Comparison of ENCODE assay signal across 8 cellular contexts in the genomic region with DNA sequence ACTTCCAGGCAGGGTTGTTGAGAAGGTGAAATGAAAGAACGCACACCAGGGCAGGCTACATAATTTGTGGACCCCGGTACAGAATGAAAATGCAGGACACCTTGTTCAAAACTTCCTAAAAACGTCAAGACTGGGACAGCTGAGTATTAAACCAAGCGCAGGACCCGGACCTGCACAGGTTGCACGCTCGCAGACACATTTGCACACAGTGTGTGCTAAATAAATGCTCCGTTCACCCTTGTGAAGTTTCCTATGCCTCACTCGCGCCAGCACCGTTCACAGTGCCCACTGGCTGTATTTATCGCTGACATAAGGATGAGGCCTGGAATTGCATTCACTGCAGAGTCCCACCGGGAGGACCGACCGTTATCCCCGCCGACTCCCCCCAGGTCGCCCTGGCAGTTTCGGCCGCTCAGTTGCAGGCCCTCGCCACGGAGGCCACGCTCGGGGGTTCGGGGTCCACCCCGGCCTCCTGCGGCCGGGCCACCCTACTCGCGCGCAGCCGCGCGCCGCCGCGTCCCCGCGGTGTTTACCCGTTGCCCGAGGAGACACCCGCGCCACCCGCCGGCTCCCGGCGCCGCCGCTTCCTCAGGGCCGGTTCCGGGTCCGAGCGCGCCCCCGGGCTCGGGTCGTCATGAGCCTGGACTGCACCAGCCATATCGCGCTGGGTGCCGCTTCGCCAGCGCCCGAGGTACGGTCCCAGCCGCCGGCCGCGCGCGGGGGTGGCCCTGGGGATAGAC. TPM values are rescaled to one million over a fixed set of nuclear protein-coding genes. Genes with fewer than 3 reads are reported as not detected.
DNase-seq lines count a peak whose midpoint lies in the region; ATAC-seq and TF ChIP-seq lines count a peak whose summit lies in the region.

A gene with protein sequence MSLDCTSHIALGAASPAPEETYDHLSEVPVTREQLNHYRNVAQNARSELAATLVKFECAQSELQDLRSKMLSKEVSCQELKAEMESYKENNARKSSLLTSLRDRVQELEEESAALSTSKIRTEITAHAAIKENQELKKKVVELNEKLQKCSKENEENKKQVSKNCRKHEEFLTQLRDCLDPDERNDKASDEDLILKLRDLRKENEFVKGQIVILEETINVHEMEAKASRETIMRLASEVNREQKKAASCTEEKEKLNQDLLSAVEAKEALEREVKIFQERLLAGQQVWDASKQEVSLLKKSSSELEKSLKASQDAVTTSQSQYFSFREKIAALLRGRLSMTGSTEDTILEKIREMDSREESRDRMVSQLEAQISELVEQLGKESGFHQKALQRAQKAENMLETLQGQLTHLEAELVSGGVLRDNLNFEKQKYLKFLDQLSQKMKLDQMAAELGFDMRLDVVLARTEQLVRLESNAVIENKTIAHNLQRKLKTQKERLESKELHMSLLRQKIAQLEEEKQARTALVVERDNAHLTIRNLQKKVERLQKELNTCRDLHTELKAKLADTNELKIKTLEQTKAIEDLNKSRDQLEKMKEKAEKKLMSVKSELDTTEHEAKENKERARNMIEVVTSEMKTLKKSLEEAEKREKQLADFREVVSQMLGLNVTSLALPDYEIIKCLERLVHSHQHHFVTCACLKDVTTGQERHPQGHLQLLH (plus strand): TSS at position 523 of the 740 bp plus-strand sequence. CDS start 112 bp downstream, at position 635.

- H3K27me3 Mint-ChIP-seq in activated T-cell treated with anti-CD3 and anti-CD28 coated beads, Interleukin-2, amount 50 U/mL, for 24 hours: peaks cover 56% of the 10 kb centered on the region

- H3K27ac ChIP-seq in PC-9: no peak within 1 kb of the TSS
- H3K27ac ChIP-seq in right lobe of liver: peak within 1 kb of the TSS in 2 of 3 donors; percentile 51 to 72
- peak within 1 kb of the TSS; percentile 84 for H3K27ac ChIP-seq in subcutaneous abdominal adipose tissue (ENCODE audit: low read depth, low read length)

- CTCF ChIA-PET in PC-9 (lab: Charles Lee): no interaction called here

- no peaks in the 10 kb centered on the region for H3K36me3 Mint-ChIP-seq in activated T-cell treated with anti-CD3 and anti-CD28 coated beads, Interleukin-2, amount 50 U/mL, for 24 hours (ENCODE audit: low read depth)

- BruUV-seq in PC-9 (replicated peaks; lab: Mats Ljungman, UMichigan): no TSS peak

- no peaks in the 10 kb centered on the region for H3K9me3 Mint-ChIP-seq in activated T-cell treated with anti-CD3 and anti-CD28 coated beads, Interleukin-2, amount 50 U/mL, for 24 hours

- peak; percentile 36 for DNase-seq in activated T-cell treated with anti-CD3 and anti-CD28 coated beads, Interleukin-2, amount 50 U/mL, for 24 hours
- DNase-seq in activated T-cell treated with anti-CD3 and anti-CD28 coated beads for 4 hours: no peak
- peak in 1 of 2 experiments; percentile 32 for DNase-seq in PC-9
- peak; percentile 82 for DNase-seq in ecto neural progenitor cell (ENCODE audit: low spot score)
- peak; percentile 58 to 73 (median 69) for DNase-seq in right lobe of liver

- intact Hi-C loops in PC-9 (cut with micrococcal nuclease; ENCODE audit: unreplicated experiment): no loop called here
- intact Hi-C loops in right lobe of liver (cut with DNase I): no loop called here

- no peak for TF ChIP-seq POLR2A in right lobe of liver (IDR thresholded peaks at IDR 0.05)

- H3K79me2 ChIP-seq in PC-9 (ENCODE audit: low read depth): no peaks in the 10 kb centered on the region

- 25% methylated on average over 5 of the region's 70 CpGs for WGBS in right lobe of liver (ENCODE audit: insufficient coverage, low coverage, low lambda C conversion rate, missing lambda C conversion rate)

- H2AFZ ChIP-seq in PC-9: peak within 1 kb of the TSS; percentile 92

- H3K4me3 ChIP-seq in PC-9: peak within 1 kb of the TSS; percentile 80
- H3K4me3 ChIP-seq in right lobe of liver: peak within 1 kb of the TSS; percentile 71 to 83 (median 76)
- peak within 1 kb of the TSS; percentile 73 to 91 (median 81) for H3K4me3 ChIP-seq in subcutaneous abdominal adipose tissue (ENCODE audit: low read depth in 1 of 5, low read length in 5 of 5)

- H3K4me1 ChIP-seq in PC-9 (replicated peaks; ENCODE audit: insufficient read depth) (peaks cover 6% of the 10 kb centered on the region), right lobe of liver (peaks cover 0 to 9% (median 2%) of the 10 kb centered on the region in 4 donors), subcutaneous abdominal adipose tissue (ENCODE audit: control insufficient read depth in 5 of 5, insufficient read depth in 5 of 5, low read length in 5 of 5) (peaks cover 0 to 31% (median 27%) of the 10 kb centered on the region in 5 donors)

- POLR2A ChIA-PET in PC-9 (lab: Charles Lee; ENCODE audit: unreplicated experiment): no interaction called here

- peaks cover 14% of the 10 kb centered on the region for H3K4me1 Mint-ChIP-seq in activated T-cell treated with anti-CD3 and anti-CD28 coated beads, Interleukin-2, amount 50 U/mL, for 24 hours (ENCODE audit: low read depth)

- H3K36me3 ChIP-seq in PC-9 (ENCODE audit: low read depth) (no peaks in the 10 kb centered on the region), right lobe of liver (no peaks in the 10 kb centered on the region), subcutaneous abdominal adipose tissue (ENCODE audit: control insufficient read depth in 5 of 5, insufficient read depth in 5 of 5, low read length in 5 of 5) (no peaks in the 10 kb centered on the region)

- ATAC-seq in right lobe of liver (peak; percentile 69 to 78 (median 75)), HG03108 (IDR thresholded peaks at IDR 0.05; ENCODE audit: unreplicated experiment) (no peak), GM21576 (IDR thresholded peaks at IDR 0.05; ENCODE audit: unreplicated experiment) (no peak)

- TF ChIP-seq CTCF in PC-9 (conservative IDR thresholded peaks at IDR 0.05) (no peak), right lobe of liver (IDR thresholded peaks at IDR 0.05) (no peak)

- H3K27me3 ChIP-seq in PC-9 (ENCODE audit: insufficient read depth, low read depth): no peaks in the 10 kb centered on the region
- H3K27me3 ChIP-seq in right lobe of liver: no peaks in the 10 kb centered on the region
- H3K27me3 ChIP-seq in subcutaneous abdominal adipose tissue (ENCODE audit: control insufficient read depth in 5 of 5, insufficient read depth in 4 of 5, low read length in 5 of 5): peaks cover 0 to 4% (median 0%) of the 10 kb centered on the region in 5 donors

- H3F3A ChIP-seq in PC-9 (ENCODE audit: insufficient read depth, low read depth): no peaks in the 10 kb centered on the region

- H3K9ac ChIP-seq in subcutaneous abdominal adipose tissue (ENCODE audit: low read length in 5 of 5): peak within 1 kb of the TSS; percentile 22 to 86 (median 78)

- peak within 1 kb of the TSS; percentile 69 for H3K4me3 Mint-ChIP-seq in activated T-cell treated with anti-CD3 and anti-CD28 coated beads, Interleukin-2, amount 50 U/mL, for 24 hours

- no peaks in the 10 kb centered on the region for H4K20me1 ChIP-seq in PC-9 (ENCODE audit: insufficient read depth)

- H3K9me2 ChIP-seq in PC-9 (ENCODE audit: insufficient read depth): no peaks in the 10 kb centered on the region

- H3K9me3 ChIP-seq in PC-9 (ENCODE audit: insufficient read depth, low read depth) (no peaks in the 10 kb centered on the region; the same call in 1 of the 2 replicates), right lobe of liver (no peaks in the 10 kb centered on the region), subcutaneous abdominal adipose tissue (ENCODE audit: control insufficient read depth in 5 of 5, low read length in 5 of 5) (no peaks in the 10 kb centered on the region)

- H3K4me2 ChIP-seq in PC-9: peak within 1 kb of the TSS; percentile 95

- H3K27ac Mint-ChIP-seq in activated T-cell treated with anti-CD3 and anti-CD28 coated beads, Interleukin-2, amount 50 U/mL, for 24 hours: no peak within 1 kb of the TSS

RNA-seq across cellular contexts. Expression of the gene that starts here (rescaled TPM):
- total RNA-seq in PC-9 (2021) (0.98 and 1.6 TPM in 2 replicates), right lobe of liver (under 1 TPM; 0.31 to 0.93 (median 0.55) TPM)

Comparison
In these comparisons a context has a peak if more than half of its experiments do, and no peak if none do; other contexts are left out.
1. Peak in DNase-seq, ATAC-seq, H3K4me3 ChIP-seq and H3K27ac ChIP-seq in right lobe of liver; RNA of the gene not detected or under 1 TPM.